Comparison of ENCODE assay signal across 27 cellular contexts in genomic region chr1:93257889-93258288, GRCh38.
"Had no signal": no experiment of that assay in that cellular context is flagged by ENCODE, and none has a peak within 500 bp of the region (broad histone marks: within the 10 kb centered on the region; RNA-seq: fewer than 3 reads in every experiment).

No MANE protein-coding gene starts in this region.

- ATAC-seq: esophagus mucosa; left ventricle myocardium superior; natural killer cell treated with Interleukin-12 subunit alpha and Interleukin-12 subunit beta and Interleukin-15 and Interleukin-18, amount 100 ng/mL, for 72 hours; upper lobe of right lung had no signal

- H3K4me3 Mint-ChIP-seq: activated naive CD4-positive, alpha-beta T cell treated with anti-CD3 and anti-CD28 coated beads, Interleukin-2, amount 50 U/mL, for 24 hours; brain; immature natural killer cell; memory B cell; natural killer cell treated with Interleukin-12 subunit alpha and Interleukin-12 subunit beta and Interleukin-15 and Interleukin-18, amount 100 ng/mL, for 72 hours; stimulated activated naive CD8-positive, alpha-beta T cell treated with anti-CD3 and anti-CD28 coated beads, Interleukin-15, Interleukin-2, amounts not matched to agents 100 ng/mL and 50 ng/mL, for 24 hours; T-helper 1 cell treated with Interleukin-12 subunit alpha and Interleukin-12 subunit beta and Interleukin-4 antibody, amounts not matched to agents 30 μg/mL and 1 μg/mL, for 36 hours had no signal

- H3K4me1 Mint-ChIP-seq: activated naive CD4-positive, alpha-beta T cell treated with anti-CD3 and anti-CD28 coated beads, Interleukin-2, amount 50 U/mL, for 24 hours; brain; immature natural killer cell had no signal

- H3K4me3 ChIP-seq: hepatocyte, prostate gland, right atrium auricular region, thyroid gland, upper lobe of right lung had no signal

- H3K9me3 Mint-ChIP-seq: natural killer cell treated with Interleukin-12 subunit alpha and Interleukin-12 subunit beta and Interleukin-15 and Interleukin-18, amount 100 ng/mL, for 72 hours had no signal

- DNase-seq: activated CD4-positive, alpha-beta T cell treated with anti-CD3 and anti-CD28 coated beads for 1 hour; activated gamma-delta T cell treated with Interleukin-2 at 50 U/mL for 16 hours; activated T-cell treated with anti-CD3 and anti-CD28 coated beads, Interleukin-2, amount 50 U/mL, for 1 hour; anterior cingulate cortex; caudate nucleus; effector memory CD4-positive, alpha-beta T cell; foreskin melanocyte; glutamatergic neuron; immature natural killer cell; left ventricle myocardium superior; stimulated activated CD4-positive, alpha-beta T cell treated with anti-CD3 and anti-CD28 coated beads, Interleukin-12 subunit alpha, Interleukin-12 subunit beta, amount 100 ng/mL, for 4 hours; stimulated activated CD4-positive, alpha-beta T cell treated with anti-CD3 and anti-CD28 coated beads, Interleukin-4, amount 100 ng/mL, for 4 hours; substantia nigra; T1000; thyroid gland; upper lobe of right lung had no signal

- H3K27ac Mint-ChIP-seq: activated naive CD4-positive, alpha-beta T cell treated with anti-CD3 and anti-CD28 coated beads, Interleukin-2, amount 50 U/mL, for 24 hours; brain; immature natural killer cell; memory B cell; natural killer cell treated with Interleukin-12 subunit alpha and Interleukin-12 subunit beta and Interleukin-15 and Interleukin-18, amount 100 ng/mL, for 72 hours; stimulated activated naive CD8-positive, alpha-beta T cell treated with anti-CD3 and anti-CD28 coated beads, Interleukin-15, Interleukin-2, amounts not matched to agents 100 ng/mL and 50 ng/mL, for 24 hours; T-helper 1 cell treated with Interleukin-12 subunit alpha and Interleukin-12 subunit beta and Interleukin-4 antibody, amounts not matched to agents 30 μg/mL and 1 μg/mL, for 36 hours had no signal

- FAIRE-seq: endothelial cell of umbilical vein had no signal
